Comparison of ENCODE assay signal across 8 cellular contexts in genomic region chr2:197310940-197311485, GRCh38. TPM values are rescaled to one million over a fixed set of nuclear protein-coding genes. Genes with fewer than 3 reads are reported as not detected.
DNase-seq lines count a peak whose midpoint lies in the region; ATAC-seq and TF ChIP-seq lines count a peak whose summit lies in the region.

No MANE protein-coding gene starts in this region.

- H3K4me1 ChIP-seq in PC-9 (replicated peaks; ENCODE audit: insufficient read depth) (peaks cover 11% of the 10 kb centered on the region; the same call in 1 of the 2 replicates), fibroblast of lung (ENCODE audit: control insufficient read depth, extremely low read depth, insufficient read depth, low read length) (peaks cover 5% of the 10 kb centered on the region), sigmoid colon (peaks cover 0 to 41% (median 34%) of the 10 kb centered on the region in 4 donors)

- H3F3A ChIP-seq in PC-9 (ENCODE audit: insufficient read depth, low read depth), result peaks cover 9% of the 10 kb centered on the region; the same call in 1 of the 2 replicates

- ATAC-seq in GM18499 (IDR thresholded peaks at IDR 0.05; ENCODE audit: insufficient read depth, unreplicated experiment) (peak; percentile 19), HG03460 (IDR thresholded peaks at IDR 0.05; ENCODE audit: unreplicated experiment) (no peak), GM18907 (IDR thresholded peaks at IDR 0.05; ENCODE audit: unreplicated experiment) (no peak)
- no peak for ATAC-seq in activated CD4-positive, CD25-positive, alpha-beta regulatory T cell treated with anti-CD3 and anti-CD28 coated beads, Interleukin-2, amount 50 U/mL, for 24 hours

- no peak overlapping the region for H3K9ac ChIP-seq in fibroblast of lung (ENCODE audit: insufficient read depth, low read length)

- H3K36me3 ChIP-seq in PC-9 (ENCODE audit: low read depth), result no peaks in the 10 kb centered on the region
- H3K36me3 ChIP-seq in fibroblast of lung (ENCODE audit: control insufficient read depth, insufficient read depth, low read length), result no peaks in the 10 kb centered on the region
- no peaks in the 10 kb centered on the region for H3K36me3 ChIP-seq in sigmoid colon

- H3K9me2 ChIP-seq in PC-9 (ENCODE audit: insufficient read depth), result no peaks in the 10 kb centered on the region

- peak overlapping the region; percentile 71 for H2AFZ ChIP-seq in PC-9
- H2AFZ ChIP-seq in fibroblast of lung (ENCODE audit: low read length), result peak overlapping the region; percentile 88

- intact Hi-C loops in PC-9 (cut with micrococcal nuclease; ENCODE audit: unreplicated experiment) (loop anchor here (1.0 to 10.0 kb wide), 2 partner anchors 64 to 120 kb away; no protein-coding TSS in a partner anchor), sigmoid colon (cut with DNase I) (loop anchor here (1.0 to 5.0 kb wide), 4 partner anchors 68 to 299 kb away; no protein-coding TSS in a partner anchor)

- no peaks in the 10 kb centered on the region for H3K9me3 ChIP-seq in PC-9 (ENCODE audit: insufficient read depth, low read depth)
- no peaks in the 10 kb centered on the region for H3K9me3 ChIP-seq in fibroblast of lung (ENCODE audit: control insufficient read depth, insufficient read depth, low read depth, low read length)
- H3K9me3 ChIP-seq in sigmoid colon, result no peaks in the 10 kb centered on the region

- H4K20me1 ChIP-seq in PC-9 (ENCODE audit: insufficient read depth), result no peaks in the 10 kb centered on the region
- H4K20me1 ChIP-seq in fibroblast of lung (ENCODE audit: control insufficient read depth, extremely low read depth, insufficient read depth, low read length), result no peaks in the 10 kb centered on the region

- no peaks in the 10 kb centered on the region for H3K27me3 ChIP-seq in PC-9 (ENCODE audit: insufficient read depth, low read depth)
- H3K27me3 ChIP-seq in fibroblast of lung (ENCODE audit: control insufficient read depth, insufficient read depth, low read length), result peaks cover 2% of the 10 kb centered on the region
- no peaks in the 10 kb centered on the region for H3K27me3 ChIP-seq in sigmoid colon

- TF ChIP-seq POLR2A in sigmoid colon (IDR thresholded peaks at IDR 0.05), result no peak

- CTCF ChIA-PET in PC-9 (lab: Charles Lee), result no interaction called here

- H3K27ac ChIP-seq in PC-9, result no peak overlapping the region
- H3K27ac ChIP-seq in fibroblast of lung (ENCODE audit: insufficient read depth, low read length), result no peak overlapping the region
- peak overlapping the region; percentile 72 to 88 (median 86) for H3K27ac ChIP-seq in sigmoid colon

- BruUV-seq in PC-9 (replicated peaks; lab: Mats Ljungman, UMichigan), result no TSS peak

- peak overlapping the region; percentile 75 for H3K4me2 ChIP-seq in PC-9
- H3K4me2 ChIP-seq in fibroblast of lung (ENCODE audit: extremely low read depth, insufficient read depth, low read length), result peak overlapping the region; percentile 89

- TF ChIP-seq CTCF in PC-9 (conservative IDR thresholded peaks at IDR 0.05) (no peak; the same call in 1 of the 2 replicates), fibroblast of lung (conservative IDR thresholded peaks at IDR 0.05 in 1 of 2, IDR thresholded peaks at IDR 0.05 in 1 of 2; ENCODE audit: low read depth in 1 of 2, low read length in 2 of 2) (peak in 1 of 2 donors; percentile 0), sigmoid colon (IDR thresholded peaks at IDR 0.05) (no peak)

- no peak for TF ChIP-seq EP300 in sigmoid colon (IDR thresholded peaks at IDR 0.05)

- H3K79me2 ChIP-seq in PC-9 (ENCODE audit: low read depth) (no peaks in the 10 kb centered on the region), fibroblast of lung (ENCODE audit: control insufficient read depth, insufficient read depth, low read length) (no peaks in the 10 kb centered on the region)

- no peak for DNase-seq in PC-9
- no peak for DNase-seq in fibroblast of lung (ENCODE audit: low read depth in 2 of 2)
- DNase-seq in sigmoid colon, result no peak
- DNase-seq in COLO668 (lab: John Stamatoyannopoulos, UW; ENCODE audit: unreplicated experiment), result no peak

- POLR2A ChIA-PET in PC-9 (lab: Charles Lee; ENCODE audit: unreplicated experiment), result no interaction called here

- WGBS in sigmoid colon, 2 donors, result 1 to 2% methylated on average over 31 of the region's 31 CpGs

- H3K4me3 ChIP-seq in PC-9, result peak overlapping the region; percentile 56; the same call in 1 of the 2 replicates
- H3K4me3 ChIP-seq in fibroblast of lung (replicated peaks in 1 of 4; ENCODE audit: control extremely low read depth in 1 of 4, insufficient read depth in 1 of 4, low read depth in 3 of 4, low read length in 4 of 4), result peak overlapping the region; percentile 38 to 69 (median 57)
- H3K4me3 ChIP-seq in sigmoid colon, result peak overlapping the region; percentile 33 to 94 (median 72)

RNA-seq across cellular contexts. Expression of gene ANKRD44, which starts 0.4 kb away (rescaled TPM):
- 1.7 and 3.4 TPM in 2 replicates for total RNA-seq in PC-9 (2021)
- total RNA-seq in fibroblast of lung, result 4.9 and 7.6 TPM in 2 replicates
- 9.1 and 9.7 TPM in 2 replicates for polyA plus RNA-seq in fibroblast of lung
- 5.0 and 5.2 TPM in 2 replicates for polyA plus RNA-seq in fibroblast of lung (2012)
- polyA minus RNA-seq in fibroblast of lung (ENCODE audit: low replicate concordance), result 5.4 and 21.7 TPM in 2 replicates
- 10 to 100 TPM; 34.2 to 41.1 (median 37.6) TPM for total RNA-seq in sigmoid colon
- 10 to 100 TPM in 1 of 3 donors, 1 to 10 TPM in 2; 1.2 to 21.3 (median 1.8) TPM for polyA plus RNA-seq in sigmoid colon

Comparison
In these comparisons a context has a peak if more than half of its experiments do, and no peak if none do; other contexts are left out.
1. H3K27ac ChIP-seq: peak in sigmoid colon (4 of 4); none in PC-9 (single experiment) and fibroblast of lung (single experiment).
2. Peak in every context shown above with its lines, with median percentiles within 50 percentile points of each other: H3K4me3 ChIP-seq.